8 cellular contexts compared by ENCODE assay signal in genomic region chr1:183281553-183282091, GRCh38.
DNase-seq lines count a peak whose midpoint lies in the region; ATAC-seq and TF ChIP-seq lines count a peak whose summit lies in the region.

No MANE protein-coding gene starts in this region.

- H3K27me3 ChIP-seq in H9 (ENCODE audit: insufficient read depth, low read length) (no peaks in the 10 kb centered on the region), right atrium auricular region (no peaks in the 10 kb centered on the region), vagina (no peaks in the 10 kb centered on the region)

- no peak overlapping the region for H2BK15ac ChIP-seq in H9 (ENCODE audit: low read depth, low read length)

- TF ChIP-seq POLR2A in vagina (IDR thresholded peaks at IDR 0.05): no peak

- H3K27ac ChIP-seq in H9 (ENCODE audit: insufficient read length, low read depth, low read length) (no peak overlapping the region), right atrium auricular region (peak overlapping the region; percentile 72 to 82), vagina (peak overlapping the region; percentile 77)

- H3K36me3 Mint-ChIP-seq in H9 (ENCODE audit: insufficient read depth in 1 of 3, low read depth in 3 of 3) (peaks cover 0 to 4% (median 0%) of the 10 kb centered on the region in 3 experiments; a peak in 3 of 7 replicates), T-cell (no peaks in the 10 kb centered on the region)

- no peak overlapping the region for H4K5ac ChIP-seq in H9 (ENCODE audit: insufficient read length, low read depth, low read length)

- H3K4me2 ChIP-seq in H9 (ENCODE audit: insufficient read depth, insufficient read length, low read length): no peak overlapping the region

- H4K20me1 ChIP-seq in H9 (ENCODE audit: control insufficient read depth, insufficient read depth, insufficient read length): no peaks in the 10 kb centered on the region

- H3K9me3 ChIP-seq in H9 (ENCODE audit: control insufficient read depth, low read depth, low read length): no peaks in the 10 kb centered on the region
- H3K9me3 ChIP-seq in right atrium auricular region: no peaks in the 10 kb centered on the region
- H3K9me3 ChIP-seq in vagina: no peaks in the 10 kb centered on the region

- H3K4me1 Mint-ChIP-seq in H9 (peaks cover 35 to 43% of the 10 kb centered on the region in 2 experiments), T-cell (peaks cover 0 to 11% (median 6%) of the 10 kb centered on the region in 3 donors)

- H3K9me3 Mint-ChIP-seq in H9 (no peaks in the 10 kb centered on the region), T-cell (no peaks in the 10 kb centered on the region)

- no peak overlapping the region for H3T11ph ChIP-seq in H9 (ENCODE audit: low read length)

- TF ChIP-seq CTCF in H9 (conservative IDR thresholded peaks at IDR 0.05) (peak; percentile 93), right atrium auricular region (IDR thresholded peaks at IDR 0.05) (peak; percentile 91 to 97), vagina (IDR thresholded peaks at IDR 0.05) (peak; percentile 83 to 94 (median 84))

- H3K4me1 ChIP-seq in H9 (ENCODE audit: insufficient read depth, low read length) (peaks cover 8% of the 10 kb centered on the region; the same call in 1 of the 2 replicates), right atrium auricular region (peaks cover 0 to 81% of the 10 kb centered on the region in 2 donors), vagina (peaks cover 63% of the 10 kb centered on the region)

- H3K23me2 ChIP-seq in H9 (ENCODE audit: insufficient read length, low read depth, low read length, poor library complexity, severe bottlenecking): no peaks in the 10 kb centered on the region

- H3K27ac Mint-ChIP-seq in H9 (peak overlapping the region in 1 of 3 experiments; percentile 36; a peak in 1 of 7 replicates), T-cell (no peak overlapping the region)

- no peak overlapping the region for H2AK5ac ChIP-seq in H9 (ENCODE audit: insufficient read length, low read length)

- no CpG with 5 or more reads among the region's 12 CpGs for WGBS in H9 (ENCODE audit: extremely low coverage, insufficient read length, low lambda C conversion rate)

- H3K36me3 ChIP-seq in right atrium auricular region: no peaks in the 10 kb centered on the region
- H3K36me3 ChIP-seq in vagina: no peaks in the 10 kb centered on the region

- intact Hi-C loops in vagina (cut with DNase I): loop anchor here (5.0 to 10.0 kb wide), 2 partner anchors 36 to 317 kb away; no protein-coding TSS in a partner anchor

- no peak overlapping the region for H2AFZ ChIP-seq in H9 (ENCODE audit: low read length)

- H2BK120ac ChIP-seq in H9 (ENCODE audit: low read depth, low read length, poor library complexity, severe bottlenecking): no peak overlapping the region

- no peaks in the 10 kb centered on the region for H3K79me1 ChIP-seq in H9 (ENCODE audit: insufficient read depth, low read depth, low read length, poor library complexity, severe bottlenecking)

- H3K14ac ChIP-seq in H9 (ENCODE audit: insufficient read depth, low read length): no peak overlapping the region

- CTCF ChIA-PET in T-cell (lab: Charles Lee): interaction anchor here (0.5 to 1.1 kb wide), 3 partner anchors 11 to 633 kb away, joined by 3 to 4 read pairs (median 3); no protein-coding TSS in a partner anchor

- no peak overlapping the region for H3K9ac ChIP-seq in H9 (ENCODE audit: extremely low read depth, insufficient read length, low read length)

- H3K79me2 ChIP-seq in H9 (ENCODE audit: insufficient read depth, low read length): no peaks in the 10 kb centered on the region

- H3K4ac ChIP-seq in H9 (ENCODE audit: low read depth, low read length): no peak overlapping the region

- no peak overlapping the region for H2BK5ac ChIP-seq in H9 (ENCODE audit: insufficient read length, low read length)

- H3K4me3 ChIP-seq in right atrium auricular region (no peak overlapping the region), vagina (no peak overlapping the region)

- H3K4me3 Mint-ChIP-seq in H9: no peak overlapping the region; a peak in 1 of 5 replicates
- no peak overlapping the region for H3K4me3 Mint-ChIP-seq in T-cell

- no peak overlapping the region for H3K23ac ChIP-seq in H9 (ENCODE audit: insufficient read length, low read depth, low read length)

- POLR2A ChIA-PET in T-cell (lab: Charles Lee): no interaction called here

- ATAC-seq in T-cell (replicated peaks in 1 of 4): peak; percentile 55 to 70 (median 61)

- DNase-seq in DMS153 treated with DMSO at 0.1 percent for 48 hours (lab: John Stamatoyannopoulos, UW; ENCODE audit: unreplicated experiment) (peak; percentile 81), H9 (peak; percentile 92), NCI-H1417 treated with DMSO at 0.1 percent for 48 hours (lab: John Stamatoyannopoulos, UW) (peak; percentile 18), T-cell (peak; percentile 11 to 71 (median 54)), amygdala (lab: John Stamatoyannopoulos, UW) (peak in 55 of 56 donors; percentile 14 to 94 (median 69)), right atrium auricular region (ENCODE audit: low spot score) (peak; percentile 98), renal cortical epithelial cell (ENCODE audit: low read depth) (peak; percentile 89), vagina (ENCODE audit: extremely low spot score in 2 of 2) (peak in 1 of 2 donors; percentile 97)

- no peaks in the 10 kb centered on the region for H3K27me3 Mint-ChIP-seq in H9 (ENCODE audit: low read depth)
- H3K27me3 Mint-ChIP-seq in T-cell: peaks cover 8 to 18% of the 10 kb centered on the region in 2 donors

- no peak overlapping the region for H4K91ac ChIP-seq in H9 (ENCODE audit: insufficient read length, low read depth, low read length)

- no peak overlapping the region for H2BK20ac ChIP-seq in H9 (ENCODE audit: low read depth, low read length, poor library complexity, severe bottlenecking)

- no peak overlapping the region for H4K8ac ChIP-seq in H9 (replicated peaks; ENCODE audit: insufficient read length, low read depth, low read length)

- no peak overlapping the region for H3K56ac ChIP-seq in H9 (ENCODE audit: insufficient read length, low read depth, low read length)

- H3K18ac ChIP-seq in H9 (ENCODE audit: insufficient read length, low read depth, low read length): no peak overlapping the region

- H2BK12ac ChIP-seq in H9 (ENCODE audit: insufficient read length, low read depth, low read length): no peak overlapping the region
